24 cellular contexts compared by ENCODE assay signal in genomic region chr2:182368996-182369395, GRCh38. TPM values are rescaled to one million over a fixed set of nuclear protein-coding genes. Genes with fewer than 3 reads are reported as not detected.
A peak's percentile ranks its signal among the peaks of the same experiment; 100 is the strongest.
DNase-seq lines count a peak whose midpoint lies in the region; ATAC-seq and TF ChIP-seq lines count a peak whose summit lies in the region.
"Had no signal": no experiment of that assay in that cellular context is flagged by ENCODE, and none has a peak within 500 bp of the region (broad histone marks: within the 10 kb centered on the region; RNA-seq: fewer than 3 reads in every experiment).

No MANE protein-coding gene starts in this region.

- no CpG with 5 or more reads among the region's 3 CpGs for WGBS in trophoblast cell (ENCODE audit: extremely low coverage, insufficient coverage, insufficient read length)
- 90% methylated on average over 2 of the region's 3 CpGs; no CpG with 5 or more reads in 1 of the 2 experiments for WGBS in endodermal cell (ENCODE audit: insufficient coverage in 1 of 2, insufficient read length in 1 of 2), 2 experiments

- no peak for TF ChIP-seq POLR2A in breast epithelium (IDR thresholded peaks at IDR 0.05)

- no peak overlapping the region for H3K4me3 ChIP-seq in breast epithelium
- H3K4me3 ChIP-seq in BE2C (ENCODE audit: low read depth, low read length) = no peak overlapping the region
- H3K4me3 ChIP-seq in trophoblast cell (ENCODE audit: low read depth, low read length) = no peak overlapping the region
- no peak overlapping the region for H3K4me3 ChIP-seq in lower lobe of right lung
- H3K4me3 ChIP-seq in endodermal cell (ENCODE audit: low read length) = no peak overlapping the region
- H3K4me3 ChIP-seq: BLaER1, GM12878, PC-9 had no signal

- no peak overlapping the region for H4K12ac ChIP-seq in trophoblast cell (ENCODE audit: low read depth, low read length)

- H3K9ac ChIP-seq in trophoblast cell (ENCODE audit: low read length) = no peak overlapping the region
- H3K9ac ChIP-seq in endodermal cell (ENCODE audit: extremely low read depth, low read length, poor library complexity, severe bottlenecking) = no peak overlapping the region
- H3K9ac ChIP-seq: BLaER1 had no signal

- H2BK5ac ChIP-seq in trophoblast cell (ENCODE audit: low read depth, low read length, poor library complexity) = no peak overlapping the region

- H3K9me3 Mint-ChIP-seq in MCF 10A (ENCODE audit: unreplicated experiment) (peaks cover 19% of the 10 kb centered on the region), endodermal cell (no peaks in the 10 kb centered on the region)
- H3K9me3 Mint-ChIP-seq: CD8-positive, alpha-beta T cell had no signal

- intact Hi-C loops in MCF 10A (cut with micrococcal nuclease) (no loop called here), breast epithelium (cut with DNase I; ENCODE audit: low total_unique reads) (no loop called here), lower lobe of right lung (cut with DNase I) (no loop called here)

- no peaks in the 10 kb centered on the region for H3K36me3 Mint-ChIP-seq in MCF 10A (ENCODE audit: insufficient read depth, unreplicated experiment)
- H3K36me3 Mint-ChIP-seq in endodermal cell (ENCODE audit: low read depth) = no peaks in the 10 kb centered on the region
- H3K36me3 Mint-ChIP-seq: CD8-positive, alpha-beta T cell had no signal

- H3K79me1 ChIP-seq in trophoblast cell (ENCODE audit: low read length) = no peaks in the 10 kb centered on the region

- H3K4me3 Mint-ChIP-seq in MCF 10A (ENCODE audit: unreplicated experiment) (no peak overlapping the region), endodermal cell (no peak overlapping the region)
- H3K4me3 Mint-ChIP-seq: CD8-positive, alpha-beta T cell; HFFc6 had no signal

- H3K27me3 ChIP-seq in breast epithelium (no peaks in the 10 kb centered on the region), BE2C (no peaks in the 10 kb centered on the region), trophoblast cell (ENCODE audit: insufficient read depth, low read length) (no peaks in the 10 kb centered on the region), lower lobe of right lung (ENCODE audit: low read depth) (no peaks in the 10 kb centered on the region), endodermal cell (ENCODE audit: control insufficient read depth, insufficient read depth, low read length, poor library complexity, severe bottlenecking) (no peaks in the 10 kb centered on the region)
- H3K27me3 ChIP-seq: BLaER1 had no signal

- POLR2A ChIA-PET in MCF 10A (lab: Yijun Ruan, JAX) = interaction anchor here (1.5 kb wide), 1 partner anchor 9 kb away, joined by 6 read pairs; no protein-coding TSS in a partner anchor

- H2AFZ ChIP-seq in trophoblast cell (ENCODE audit: insufficient read depth, low read length, poor library complexity) = no peak overlapping the region
- H2AFZ ChIP-seq: PC-9 had no signal

- H4K8ac ChIP-seq in trophoblast cell (ENCODE audit: low read depth, low read length) = no peak overlapping the region

- peak overlapping the region; percentile 69 for H3K27ac Mint-ChIP-seq in MCF 10A (ENCODE audit: low read depth, unreplicated experiment)
- H3K27ac Mint-ChIP-seq in endodermal cell = no peak overlapping the region
- H3K27ac Mint-ChIP-seq: CD8-positive, alpha-beta T cell; HFFc6 had no signal

- DNase-seq in MCF 10A (ENCODE audit: unreplicated experiment) = no peak
- no peak for DNase-seq in breast epithelium (ENCODE audit: low spot score in 2 of 2)
- DNase-seq in NCI-H748 treated with DMSO at 0.1 percent for 48 hours (lab: John Stamatoyannopoulos, UW) = peak; percentile 53
- no peak for DNase-seq in epithelial cell of prostate (ENCODE audit: low read depth, low spot score)
- no peak for DNase-seq in BE2C
- DNase-seq in trophoblast cell = no peak
- no peak for DNase-seq in lower lobe of right lung
- DNase-seq in endodermal cell = no peak
- DNase-seq: Calu3; CD8-positive, alpha-beta T cell; HFFc6; KG1; MV-4-11; NCI-H1417 treated with DMSO at 0.1 percent for 48 hours; NCI-H2081; NCI-H510A; PC-9; SIG-M5 had no signal

- no peak overlapping the region for H3K4me2 ChIP-seq in trophoblast cell (ENCODE audit: low read length)
- H3K4me2 ChIP-seq: BLaER1, PC-9 had no signal

- peaks cover 41% of the 10 kb centered on the region for H3K4me1 Mint-ChIP-seq in MCF 10A (ENCODE audit: insufficient read depth, unreplicated experiment)
- no peaks in the 10 kb centered on the region for H3K4me1 Mint-ChIP-seq in endodermal cell

- TF ChIP-seq CTCF in MCF 10A (IDR thresholded peaks at IDR 0.05; ENCODE audit: unreplicated experiment) (no peak), breast epithelium (IDR thresholded peaks at IDR 0.05) (no peak), BE2C (IDR thresholded peaks at IDR 0.05; ENCODE audit: low read depth, low read length) (no peak), lower lobe of right lung (IDR thresholded peaks at IDR 0.05) (no peak), endodermal cell (conservative IDR thresholded peaks at IDR 0.05) (no peak)

- H3K23ac ChIP-seq in trophoblast cell (ENCODE audit: low read length) = no peak overlapping the region

- H3K36me3 ChIP-seq in breast epithelium = no peaks in the 10 kb centered on the region
- H3K36me3 ChIP-seq in BE2C = no peaks in the 10 kb centered on the region
- no peaks in the 10 kb centered on the region for H3K36me3 ChIP-seq in trophoblast cell (ENCODE audit: control insufficient read depth in 1 of 2, insufficient read depth in 2 of 2, low read length in 2 of 2)
- no peaks in the 10 kb centered on the region for H3K36me3 ChIP-seq in lower lobe of right lung
- no peaks in the 10 kb centered on the region for H3K36me3 ChIP-seq in endodermal cell (ENCODE audit: control insufficient read depth, insufficient read depth, low read length)
- H3K36me3 ChIP-seq: BLaER1 had no signal

- no peak overlapping the region for H2BK120ac ChIP-seq in trophoblast cell (ENCODE audit: insufficient read depth, low read length, poor library complexity)

- H3K27me3 Mint-ChIP-seq in MCF 10A (ENCODE audit: insufficient read depth, unreplicated experiment) (no peaks in the 10 kb centered on the region), endodermal cell (ENCODE audit: insufficient read depth) (no peaks in the 10 kb centered on the region)

- CTCF ChIA-PET in MCF 10A (lab: Yijun Ruan, JAX) = interaction anchor here (0.7 to 1.0 kb wide), 3 partner anchors 9 to 758 kb away, joined by 3 to 4 read pairs (median 3); no protein-coding TSS in a partner anchor

- H3K4ac ChIP-seq in trophoblast cell (ENCODE audit: low read depth, low read length) = no peak overlapping the region

- H3K27ac ChIP-seq in breast epithelium = no peak overlapping the region
- peak overlapping the region; percentile 77 for H3K27ac ChIP-seq in epithelial cell of prostate
- no peak overlapping the region for H3K27ac ChIP-seq in trophoblast cell (ENCODE audit: low read depth, low read length)
- no peak overlapping the region for H3K27ac ChIP-seq in lower lobe of right lung
- H3K27ac ChIP-seq in endodermal cell (ENCODE audit: low read depth, low read length) = no peak overlapping the region
- H3K27ac ChIP-seq: BLaER1, PC-9, RWPE1 had no signal

- H2BK12ac ChIP-seq in trophoblast cell (ENCODE audit: low read length) = no peak overlapping the region

- no peak overlapping the region for H3K18ac ChIP-seq in trophoblast cell (ENCODE audit: low read length)

- H3K4me1 ChIP-seq in breast epithelium (peaks cover 0 to 4% of the 10 kb centered on the region in 2 donors), BE2C (no peaks in the 10 kb centered on the region), trophoblast cell (ENCODE audit: control insufficient read depth in 1 of 2, insufficient read depth in 2 of 2, low read length in 2 of 2) (peaks cover 0 to 2% of the 10 kb centered on the region in 2 experiments), lower lobe of right lung (no peaks in the 10 kb centered on the region), endodermal cell (ENCODE audit: control insufficient read depth, insufficient read depth, low read length) (no peaks in the 10 kb centered on the region)
- H3K4me1 ChIP-seq: BLaER1 had no signal

- H3K14ac ChIP-seq in trophoblast cell (ENCODE audit: low read length) = no peak overlapping the region

- H3K79me2 ChIP-seq in trophoblast cell (ENCODE audit: control insufficient read depth, insufficient read depth, low read length, poor library complexity) = no peaks in the 10 kb centered on the region

- no peak overlapping the region for H4K91ac ChIP-seq in trophoblast cell (ENCODE audit: low read depth, low read length)

- H2AK5ac ChIP-seq in trophoblast cell (ENCODE audit: low read length) = no peak overlapping the region

- no peak for ATAC-seq in lower lobe of right lung
- ATAC-seq: CD8-positive, alpha-beta T cell; GM12878; HepG2; SK-N-SH treated with all-trans-retinoic acid at 6 μM for 48 hours had no signal

- BruUV-seq in MCF 10A (replicated peaks; lab: Mats Ljungman, UMichigan) = no TSS peak

- H3K9me3 ChIP-seq in breast epithelium (no peaks in the 10 kb centered on the region), BE2C (no peaks in the 10 kb centered on the region), trophoblast cell (ENCODE audit: insufficient read depth, low read depth, low read length) (no peaks in the 10 kb centered on the region), lower lobe of right lung (no peaks in the 10 kb centered on the region), endodermal cell (ENCODE audit: control insufficient read depth, low read length) (no peaks in the 10 kb centered on the region)
- H3K9me3 ChIP-seq: BLaER1 had no signal

RNA-seq across cellular contexts. Expression of gene PDE1A, which starts 57.8 kb away (rescaled TPM):
- total RNA-seq in MCF 10A (2022) (0.15 and 0.30 TPM in 2 replicates), breast epithelium (1 to 10 TPM; 4.3 to 7.9 (median 5.6) TPM), lower lobe of right lung (5.2 TPM), endodermal cell (under 1 TPM in 1 of 2 donors, not detected in 1; 0.31 TPM)
- not detected for polyA plus RNA-seq in BE2C (2012; ENCODE audit: insufficient read depth, insufficient read length, low read depth)
- 0.21 and 0.25 TPM in 2 replicates for polyA plus RNA-seq in trophoblast cell (2013)
- polyA plus RNA-seq in endodermal cell (2013, experiment 1 of 2) = 32.0 TPM
- 29.6 TPM for polyA plus RNA-seq in endodermal cell (2013, experiment 2 of 2)
- total RNA-seq: A172; CD8-positive, alpha-beta T cell; GM12878; HepG2 had no signal
- polyA plus RNA-seq: HepG2 had no signal
